In the genomic region with DNA sequence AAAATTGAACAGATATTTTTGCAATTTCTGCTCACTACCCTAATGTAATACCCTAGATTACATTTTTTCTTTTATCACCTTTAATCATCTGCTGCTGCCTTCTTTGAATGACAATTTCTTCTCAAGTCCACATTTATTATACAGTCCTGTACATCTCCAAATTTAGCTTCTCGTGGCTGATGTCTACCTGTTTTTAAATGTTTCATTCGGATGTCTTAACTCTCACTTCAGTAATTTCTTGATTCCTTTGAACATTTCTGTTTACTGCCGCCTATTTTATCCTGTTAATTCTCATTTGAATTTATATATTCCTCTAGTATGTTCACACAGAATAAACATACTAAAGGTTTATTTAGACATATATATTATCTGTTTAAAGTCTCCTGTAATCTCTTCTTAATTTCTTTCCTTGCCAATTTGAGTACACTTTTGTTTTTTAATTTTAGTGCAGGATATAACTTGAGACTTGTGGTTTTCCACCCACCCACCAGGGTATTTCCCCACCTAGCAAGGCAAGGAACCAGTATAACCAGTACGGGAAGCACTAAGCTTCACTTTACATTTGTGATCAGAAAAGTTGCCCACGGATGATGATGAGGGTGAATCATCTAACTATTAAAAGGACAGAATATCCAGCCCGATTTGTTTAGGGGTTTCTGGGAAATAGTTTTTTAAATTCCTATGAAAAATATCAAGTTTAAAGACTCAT, we compare ENCODE assay signal across 8 cellular contexts. TPM values are rescaled to one million over a fixed set of nuclear protein-coding genes. Genes with fewer than 3 reads are reported as not detected.
A peak's percentile ranks its signal among the peaks of the same experiment; 100 is the strongest.
DNase-seq lines count a peak whose midpoint lies in the region; ATAC-seq and TF ChIP-seq lines count a peak whose summit lies in the region.
"Had no signal": no experiment of that assay in that cellular context is flagged by ENCODE, and none has a peak within 500 bp of the region (broad histone marks: within the 10 kb centered on the region; RNA-seq: fewer than 3 reads in every experiment).

No MANE protein-coding gene starts in this region.

- no peaks in the 10 kb centered on the region for H3K27me3 Mint-ChIP-seq in activated naive CD4-positive, alpha-beta T cell treated with anti-CD3 and anti-CD28 coated beads for 36 hours (ENCODE audit: low read depth)
- no peaks in the 10 kb centered on the region for H3K27me3 Mint-ChIP-seq in CD14-positive monocyte (ENCODE audit: low read depth in 3 of 3)

- H3K27ac Mint-ChIP-seq in activated naive CD4-positive, alpha-beta T cell treated with anti-CD3 and anti-CD28 coated beads for 36 hours = peak overlapping the region; percentile 50
- H3K27ac Mint-ChIP-seq in CD14-positive monocyte = no peak overlapping the region
- H3K27ac Mint-ChIP-seq: nephron progenitor cell had no signal

- intact Hi-C loops in activated naive CD4-positive, alpha-beta T cell treated with anti-CD3 and anti-CD28 coated beads for 36 hours (cut with micrococcal nuclease) = loop anchor here (1.0 to 2.0 kb wide), 6 partner anchors 18 to 976 kb away; no protein-coding TSS in a partner anchor
- intact Hi-C loops in CD14-positive monocyte (cut with micrococcal nuclease) (no loop called here), left cardiac atrium (cut with DNase I) (no loop called here)

- H3K9me3 Mint-ChIP-seq in activated naive CD4-positive, alpha-beta T cell treated with anti-CD3 and anti-CD28 coated beads for 36 hours = no peaks in the 10 kb centered on the region
- H3K9me3 Mint-ChIP-seq in CD14-positive monocyte = peaks cover 0 to 2% (median 0%) of the 10 kb centered on the region in 7 donors

- peaks cover 30% of the 10 kb centered on the region for H3K4me1 Mint-ChIP-seq in activated naive CD4-positive, alpha-beta T cell treated with anti-CD3 and anti-CD28 coated beads for 36 hours (ENCODE audit: low read depth)
- no peaks in the 10 kb centered on the region for H3K4me1 Mint-ChIP-seq in CD14-positive monocyte
- H3K4me1 Mint-ChIP-seq: nephron progenitor cell had no signal

- CTCF ChIA-PET in activated naive CD4-positive, alpha-beta T cell treated with anti-CD3 and anti-CD28 coated beads for 36 hours (lab: Charles Lee) = interaction anchor here (1.0 to 1.4 kb wide), 3 partner anchors 136 to 361 kb away, joined by 3 to 4 read pairs (median 4); partner anchors contain the start of genes DNAI4 and MIER1

- DNase-seq in activated naive CD4-positive, alpha-beta T cell treated with anti-CD3 and anti-CD28 coated beads for 36 hours = peak; percentile 81
- DNase-seq in stimulated activated CD8-positive, alpha-beta memory T cell treated with anti-CD3 and anti-CD28 coated beads, Interleukin-2, amount 100 ng/mL, for 48 hours (ENCODE audit: low read depth in 2 of 2) = peak; percentile 3 to 14
- no peak for DNase-seq in CD14-positive monocyte (ENCODE audit: low spot score)
- DNase-seq in ureter (ENCODE audit: low spot score) = no peak
- no peak for DNase-seq in left cardiac atrium
- DNase-seq: nephron progenitor cell had no signal

- peaks cover 2% of the 10 kb centered on the region for H3K36me3 Mint-ChIP-seq in activated naive CD4-positive, alpha-beta T cell treated with anti-CD3 and anti-CD28 coated beads for 36 hours (ENCODE audit: low read depth)
- H3K36me3 Mint-ChIP-seq in CD14-positive monocyte = no peaks in the 10 kb centered on the region

- ATAC-seq in GM19372 (IDR thresholded peaks at IDR 0.05; ENCODE audit: low read depth, unreplicated experiment) = peak; percentile 74
- ATAC-seq in HG03432 (IDR thresholded peaks at IDR 0.05; ENCODE audit: unreplicated experiment) = peak; percentile 94
- no peak for ATAC-seq in left cardiac atrium

- no peak for TF ChIP-seq CTCF in CD14-positive monocyte (IDR thresholded peaks at IDR 0.05)

- peak overlapping the region; percentile 51 for H3K4me3 Mint-ChIP-seq in activated naive CD4-positive, alpha-beta T cell treated with anti-CD3 and anti-CD28 coated beads for 36 hours
- no peak overlapping the region for H3K4me3 Mint-ChIP-seq in CD14-positive monocyte
- H3K4me3 Mint-ChIP-seq: nephron progenitor cell had no signal

RNA-seq across cellular contexts. Expression of gene INSL5, which starts 12.7 kb away (rescaled TPM):
- not detected for total RNA-seq in activated naive CD4-positive, alpha-beta T cell treated with anti-CD3 and anti-CD28 coated beads for 36 hours
- not detected for polyA plus RNA-seq in CD14-positive monocyte
- not detected for total RNA-seq in ureter
- total RNA-seq in left cardiac atrium = not detected

RNA-seq across cellular contexts. Expression of gene DYNLT5, which starts 36.1 kb away (rescaled TPM):
- total RNA-seq in activated naive CD4-positive, alpha-beta T cell treated with anti-CD3 and anti-CD28 coated beads for 36 hours = not detected
- polyA plus RNA-seq in CD14-positive monocyte = under 1 TPM; 0.28 to 0.54 TPM
- total RNA-seq in ureter (3.1 TPM), left cardiac atrium (1 to 10 TPM; 1.9 to 3.2 TPM)

Comparison
In these comparisons a context has a peak if more than half of its experiments do, and no peak if none do; other contexts are left out.
1. ATAC-seq: peak in GM19372 (single experiment) and HG03432 (single experiment); none in left cardiac atrium (0 of 2).
2. DNase-seq: peak in activated naive CD4-positive, alpha-beta T cell treated with anti-CD3 and anti-CD28 coated beads for 36 hours (single experiment) and stimulated activated CD8-positive, alpha-beta memory T cell treated with anti-CD3 and anti-CD28 coated beads, Interleukin-2, amount 100 ng/mL, for 48 hours (2 of 2); none in CD14-positive monocyte (single experiment), ureter (single experiment) and left cardiac atrium (single experiment).